Comparison of ENCODE assay signal across 1 cellular context in genomic region chr11:118473537-118473936, GRCh38.
TF ChIP-seq lines count a peak whose summit lies in the region.

No MANE protein-coding gene starts in this region.

TF ChIP-seq in GM23338, 12 proteins besides CTCF, POLR2A, EP300 and RAD21 (continued from another document):
- TF ChIP-seq REST (IDR thresholded peaks at IDR 0.05; ENCODE audit: unreplicated experiment) (peak; percentile 45), EZH2 (IDR thresholded peaks at IDR 0.05; ENCODE audit: low read depth, unreplicated experiment) (no peak)
TF ChIP-seq in GM23338: peak in this region for 1.
